ENCODE assay signal across 9 cellular contexts in the genomic region with DNA sequence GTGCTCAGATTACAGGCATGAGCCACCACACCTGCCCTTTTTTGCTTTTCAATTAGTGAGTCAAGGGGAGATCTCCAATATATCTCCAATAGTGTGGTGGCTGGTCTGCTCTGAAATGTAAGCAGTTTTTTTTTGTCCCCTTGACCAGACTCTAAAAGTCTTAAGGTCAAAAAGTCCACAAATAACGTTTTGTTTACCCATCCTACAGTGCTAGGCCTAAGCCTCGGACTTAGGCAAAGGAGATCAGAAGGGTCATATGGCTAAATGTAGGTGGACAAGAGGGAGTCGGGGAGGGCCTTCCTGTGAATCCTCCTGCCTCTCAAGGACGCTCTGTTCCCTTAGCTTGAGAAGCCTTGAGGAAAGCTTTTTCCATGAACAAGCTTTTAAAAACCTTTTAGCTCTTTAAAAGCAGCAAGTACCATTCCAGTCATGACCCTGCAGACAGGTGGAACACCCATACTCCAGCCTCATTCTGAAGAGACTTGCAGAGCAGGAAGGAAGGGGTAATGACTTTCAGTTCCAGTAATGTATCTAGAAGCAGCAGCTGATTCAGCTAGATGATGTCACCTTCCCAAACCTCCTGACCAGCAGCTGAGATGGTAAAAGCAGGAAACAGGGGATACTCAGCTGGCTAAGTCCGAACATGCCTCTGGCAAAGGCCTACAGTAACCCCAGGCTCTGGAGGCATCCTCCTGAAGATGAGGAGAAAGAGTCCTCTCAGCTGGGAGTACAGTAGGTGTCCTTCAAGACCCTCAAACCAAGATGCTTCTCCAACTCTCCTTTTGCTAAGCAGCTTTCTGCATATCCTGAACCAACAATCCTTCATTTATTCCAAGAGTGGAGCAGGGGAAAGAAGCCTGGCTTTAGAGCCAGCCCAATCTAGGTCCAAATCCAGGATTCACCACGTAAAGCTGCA. TPM values are rescaled to one million over a fixed set of nuclear protein-coding genes. Genes with fewer than 3 reads are reported as not detected.
DNase-seq lines count a peak whose midpoint lies in the region; ATAC-seq and FAIRE-seq lines count a peak whose summit lies in the region.
"Had no signal": no experiment of that assay in that cellular context is flagged by ENCODE, and none has a peak within 500 bp of the region (broad histone marks: within the 10 kb centered on the region; RNA-seq: fewer than 3 reads in every experiment).

No MANE protein-coding gene starts in this region.

- H3K27me3 Mint-ChIP-seq in T-helper 17 cell, result no peaks in the 10 kb centered on the region
- H3K27me3 Mint-ChIP-seq in naive thymus-derived CD4-positive, alpha-beta T cell, result no peaks in the 10 kb centered on the region

- H3K4me3 Mint-ChIP-seq in T-helper 17 cell, result no peak overlapping the region
- H3K4me3 Mint-ChIP-seq in naive thymus-derived CD4-positive, alpha-beta T cell, result peak overlapping the region in 1 of 10 donors; percentile 82

- peaks cover 52% of the 10 kb centered on the region for H3K4me1 Mint-ChIP-seq in T-helper 17 cell
- peaks cover 40 to 61% (median 51%) of the 10 kb centered on the region in 7 donors for H3K4me1 Mint-ChIP-seq in naive thymus-derived CD4-positive, alpha-beta T cell

- H3K27me3 ChIP-seq in naive thymus-derived CD4-positive, alpha-beta T cell (ENCODE audit: control insufficient read depth in 2 of 2, insufficient read depth in 2 of 2, low read length in 2 of 2), result no peaks in the 10 kb centered on the region

- no peaks in the 10 kb centered on the region for H3K9me3 ChIP-seq in T-helper 17 cell (ENCODE audit: control insufficient read depth, low read length, poor library complexity, severe bottlenecking)
- H3K9me3 ChIP-seq in naive thymus-derived CD4-positive, alpha-beta T cell (ENCODE audit: control insufficient read depth in 2 of 3, low read length in 3 of 3), result no peaks in the 10 kb centered on the region

- DNase-seq in NCI-H1105 (lab: John Stamatoyannopoulos, UW), result peak; percentile 17
- no peak for DNase-seq in NCI-H1105 treated with DMSO at 0.1 percent for 48 hours (lab: John Stamatoyannopoulos, UW)
- peak; percentile 95 for DNase-seq in HTR-8/SVneo (ENCODE audit: insufficient read length, low spot score)
- DNase-seq in T-helper 17 cell, result no peak
- no peak for DNase-seq in naive thymus-derived CD4-positive, alpha-beta T cell
- DNase-seq in NCI-H1092 treated with DMSO at 0.1 percent for 48 hours (lab: John Stamatoyannopoulos, UW), result no peak

- intact Hi-C loops in naive thymus-derived CD4-positive, alpha-beta T cell (cut with micrococcal nuclease), result loop anchor here in 1 of 2 donors (2.0 kb wide), 3 partner anchors 24 to 38 kb away; partner anchors contain the start of gene BCL2L1

- peak overlapping the region; percentile 85 for H3K27ac Mint-ChIP-seq in T-helper 17 cell
- peak overlapping the region; percentile 39 to 91 (median 73) for H3K27ac Mint-ChIP-seq in naive thymus-derived CD4-positive, alpha-beta T cell

- H3K36me3 Mint-ChIP-seq in T-helper 17 cell (ENCODE audit: low read depth), result peaks cover 8% of the 10 kb centered on the region
- peaks cover 0 to 25% (median 16%) of the 10 kb centered on the region in 5 donors for H3K36me3 Mint-ChIP-seq in naive thymus-derived CD4-positive, alpha-beta T cell

- H3K4me3 ChIP-seq in naive thymus-derived CD4-positive, alpha-beta T cell (ENCODE audit: low read length), result no peak overlapping the region

- POLR2A ChIA-PET in naive thymus-derived CD4-positive, alpha-beta T cell (lab: Charles Lee), result interaction anchor here (0.8 kb wide), 1 partner anchor 9 kb away, joined by 3 read pairs; no protein-coding TSS in a partner anchor

- H3K36me3 ChIP-seq in naive thymus-derived CD4-positive, alpha-beta T cell (ENCODE audit: control insufficient read depth in 2 of 3, insufficient read depth in 3 of 3, low read length in 3 of 3), result no peaks in the 10 kb centered on the region

- H3K4me1 ChIP-seq in naive thymus-derived CD4-positive, alpha-beta T cell (ENCODE audit: control insufficient read depth in 2 of 2, insufficient read depth in 2 of 2, low read length in 2 of 2), result peaks cover 15 to 18% of the 10 kb centered on the region in 2 donors

- H3K9me3 Mint-ChIP-seq in naive thymus-derived CD4-positive, alpha-beta T cell, result peaks cover 0 to 2% (median 0%) of the 10 kb centered on the region in 11 donors

- CTCF ChIA-PET in naive thymus-derived CD4-positive, alpha-beta T cell (lab: Charles Lee), result interaction anchor here (0.7 kb wide), 1 partner anchor 14 kb away, joined by 3 read pairs; no protein-coding TSS in a partner anchor

- peak; percentile 64 for FAIRE-seq in HTR-8/SVneo (lab: Jason Lieb, UNC)

- peak overlapping the region; percentile 33 for H3K27ac ChIP-seq in naive thymus-derived CD4-positive, alpha-beta T cell (ENCODE audit: low read depth, low read length)
- H3K27ac ChIP-seq: 22Rv1 had no signal

- peak; percentile 95 for ATAC-seq in GM21528 (IDR thresholded peaks at IDR 0.05; ENCODE audit: low FRiP score, unreplicated experiment)
- peak; percentile 50 for ATAC-seq in T-helper 17 cell
- peak; percentile 94 for ATAC-seq in esophagus mucosa
- peak; percentile 80 for ATAC-seq in naive thymus-derived CD4-positive, alpha-beta T cell

RNA-seq across cellular contexts. Expression of gene BCL2L1, which starts 23.6 kb away (rescaled TPM):
- 10 to 100 TPM; 35.6 to 59.1 TPM for total RNA-seq in T-helper 17 cell
- 76.6 TPM for total RNA-seq in esophagus mucosa
- 100 to 1,000 TPM in 1 of 5 experiments, 10 to 100 TPM in 4; 15.0 to 111 (median 19.4) TPM for total RNA-seq in naive thymus-derived CD4-positive, alpha-beta T cell
- 10 to 100 TPM; 11.5 to 12.7 TPM for polyA plus RNA-seq in naive thymus-derived CD4-positive, alpha-beta T cell

RNA-seq across cellular contexts. Expression of gene TPX2, which starts 40.0 kb away (rescaled TPM):
- total RNA-seq in T-helper 17 cell (1 to 10 TPM in 1 of 2 donors, under 1 TPM in 1; 0.57 to 2.0 TPM), esophagus mucosa (32.6 TPM)
- 10 to 100 TPM in 1 of 5 experiments, under 1 TPM in 4; 0.16 to 84.3 (median 0.43) TPM for total RNA-seq in naive thymus-derived CD4-positive, alpha-beta T cell
- polyA plus RNA-seq in naive thymus-derived CD4-positive, alpha-beta T cell, result under 1 TPM in 1 of 2 donors, not detected in 1; 0.09 TPM

Comparison
In these comparisons a context has a peak if more than half of its experiments do, and no peak if none do; other contexts are left out.
1. DNase-seq: peak in NCI-H1105 (single experiment) and HTR-8/SVneo (single experiment); none in NCI-H1105 treated with DMSO at 0.1 percent for 48 hours (single experiment), T-helper 17 cell (0 of 3), naive thymus-derived CD4-positive, alpha-beta T cell (0 of 9) and NCI-H1092 treated with DMSO at 0.1 percent for 48 hours (single experiment).
2. Peak in every context shown above with its lines, with median percentiles within 50 percentile points of each other: ATAC-seq.